In the genomic region with DNA sequence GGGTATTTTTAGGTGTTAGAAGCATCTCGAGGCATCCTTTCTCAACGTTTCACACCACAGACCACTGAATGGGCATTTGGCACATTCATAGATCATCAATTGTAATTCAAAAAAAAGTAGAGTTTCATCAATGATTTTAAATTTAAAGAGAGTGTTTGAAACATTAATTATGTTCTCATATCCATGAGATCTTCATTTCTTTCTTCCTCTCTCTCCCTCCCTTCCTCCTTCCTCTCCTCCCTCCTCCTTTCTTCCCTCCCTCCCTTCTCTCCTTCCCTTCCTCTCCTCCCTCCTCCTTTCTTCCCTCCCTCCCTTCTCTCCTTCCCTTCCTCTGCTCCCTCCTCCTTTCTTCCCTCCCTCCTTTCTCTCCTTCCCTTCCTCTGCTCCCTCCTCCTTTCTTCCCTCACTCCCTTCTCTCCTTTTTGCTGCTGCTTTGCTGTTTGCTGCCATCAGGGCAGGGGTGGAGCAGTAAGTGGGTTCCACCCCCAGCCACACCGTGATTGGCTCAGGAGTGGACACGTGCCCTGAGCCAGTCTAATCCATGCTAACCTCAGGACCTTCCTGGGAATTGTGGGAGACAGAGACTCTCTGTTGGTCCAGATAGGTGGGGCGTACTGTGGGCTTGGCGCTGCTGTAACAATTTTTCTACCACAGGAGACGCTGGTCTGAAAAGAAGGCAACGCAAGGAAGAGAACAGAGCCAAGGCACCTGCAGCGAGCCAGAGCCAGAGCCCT, we compare ENCODE assay signal across 1 cellular context.
TF ChIP-seq lines count a peak whose summit lies in the region.

No MANE protein-coding gene starts in this region.

TF ChIP-seq in H1, 55 proteins besides CTCF, POLR2A, EP300 and RAD21:
- TF ChIP-seq USF2 (IDR thresholded peaks at IDR 0.05; ENCODE audit: low read length) = peak; percentile 78
- TF ChIP-seq GTF2F1 (IDR thresholded peaks at IDR 0.05; ENCODE audit: borderline replicate concordance, low read depth, low read length) = no peak
